Comparison of ENCODE assay signal across 18 cellular contexts in the genomic region with DNA sequence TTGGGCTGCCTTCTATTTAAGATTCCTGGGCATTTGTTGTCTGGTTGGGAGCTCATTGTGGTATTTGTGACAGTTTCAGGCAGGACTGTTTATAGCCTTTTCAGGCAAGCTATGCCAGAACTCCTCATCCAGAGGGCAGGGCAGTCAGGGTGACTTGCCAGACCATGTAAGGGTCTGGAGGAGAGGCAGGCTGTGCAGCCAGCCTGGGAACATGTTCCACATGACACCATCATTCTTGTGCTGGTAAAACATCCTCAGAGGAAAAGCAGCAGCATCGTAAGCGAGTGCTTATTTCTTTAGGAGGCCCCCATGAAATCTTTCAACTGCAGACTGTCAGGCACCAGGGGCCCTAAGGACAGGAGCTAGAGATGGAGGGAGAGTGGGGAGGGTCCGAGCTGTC. TPM values are rescaled to one million over a fixed set of nuclear protein-coding genes. Genes with fewer than 3 reads are reported as not detected.
A peak's percentile ranks its signal among the peaks of the same experiment; 100 is the strongest.
DNase-seq lines count a peak whose midpoint lies in the region; TF ChIP-seq lines count a peak whose summit lies in the region.
"Had no signal": no experiment of that assay in that cellular context is flagged by ENCODE, and none has a peak within 500 bp of the region (broad histone marks: within the 10 kb centered on the region; RNA-seq: fewer than 3 reads in every experiment).

No MANE protein-coding gene starts in this region.

- H3K27me3 ChIP-seq in muscle layer of duodenum (ENCODE audit: low read depth, low read length) (no peaks in the 10 kb centered on the region), transverse colon (no peaks in the 10 kb centered on the region)

- no peaks in the 10 kb centered on the region for H3K9me3 ChIP-seq in muscle layer of duodenum (ENCODE audit: control insufficient read depth in 1 of 2, low read length in 2 of 2)
- no peaks in the 10 kb centered on the region for H3K9me3 ChIP-seq in transverse colon

- 79 to 83% methylated on average over 3 of the region's 3 CpGs for WGBS in transverse colon (ENCODE audit: low coverage in 1 of 2), 2 donors

- H3K4me3 ChIP-seq in fibroblast of villous mesenchyme (ENCODE audit: low read depth, low read length) (no peak overlapping the region), muscle layer of duodenum (ENCODE audit: low read depth in 1 of 2, low read length in 2 of 2) (peak overlapping the region in 1 of 2 donors; percentile 6), transverse colon (no peak overlapping the region)

- H3K36me3 ChIP-seq in muscle layer of duodenum (ENCODE audit: control insufficient read depth in 1 of 2, insufficient read depth in 2 of 2, low read length in 2 of 2) (peaks cover 17 to 19% of the 10 kb centered on the region in 2 donors), transverse colon (peaks cover 0 to 14% (median 2%) of the 10 kb centered on the region in 4 donors)

- in situ Hi-C loops in transverse colon (cut with MboI; ENCODE audit: low pct_ligation_motif_present in 1 of 4, low pct_unique_long_range_greater_than_20kb in 1 of 4, low sequenced_read_pairs in 3 of 4) = loop anchor here in 1 of 4 donors (10.0 kb wide), 1 partner anchor 230 kb away; no protein-coding TSS in a partner anchor

- DNase-seq in amniotic epithelial cell (ENCODE audit: low read depth) = peak; percentile 10
- DNase-seq in fibroblast of villous mesenchyme (ENCODE audit: low read depth) = peak; percentile 12
- DNase-seq in transverse colon = peak; percentile 21
- no peak for DNase-seq in iPS-NIHi11 (ENCODE audit: low spot score)
- DNase-seq in HuH-7 (ENCODE audit: low spot score) = no peak
- DNase-seq in activated gamma-delta T cell treated with Interleukin-2 at 50 U/mL for 16 hours = no peak
- DNase-seq: activated CD8-positive, alpha-beta memory T cell treated with anti-CD3 and anti-CD28 coated beads, Interleukin-2, amount 50 U/mL, for 48 hours; activated naive CD4-positive, alpha-beta T cell treated with anti-CD3 and anti-CD28 coated beads, Interleukin-2, amount 10 ng/mL, durations not matched to agents 7 days and 5 days; glutamatergic neuron; GOT3; naive thymus-derived CD4-positive, alpha-beta T cell; NCI-H1092; NCI-H2227 treated with DMSO at 0.1 percent for 48 hours; retina; SHP77 treated with DMSO at 0.1 percent for 48 hours; stimulated activated CD4-positive, alpha-beta T cell treated with anti-CD3 and anti-CD28 coated beads, Interleukin-2, amount 100 ng/mL, for 48 hours; stimulated activated CD8-positive, alpha-beta memory T cell treated with anti-CD3 and anti-CD28 coated beads, Interleukin-4, amount 100 ng/mL, for 48 hours had no signal

- peak overlapping the region; percentile 86 for H3K27ac ChIP-seq in muscle layer of duodenum (ENCODE audit: low read length)
- peak overlapping the region; percentile 69 to 86 (median 81) for H3K27ac ChIP-seq in transverse colon

- H3K4me1 ChIP-seq in muscle layer of duodenum (ENCODE audit: control insufficient read depth in 1 of 2, insufficient read depth in 2 of 2, low read length in 2 of 2) (no peaks in the 10 kb centered on the region), transverse colon (peaks cover 4 to 16% (median 10%) of the 10 kb centered on the region in 4 donors)

- intact Hi-C loops in transverse colon (cut with DNase I; ENCODE audit: low total_unique reads) = no loop called here

- peak; percentile 24 for TF ChIP-seq EP300 in transverse colon (IDR thresholded peaks at IDR 0.05; ENCODE audit: low read depth)

- TF ChIP-seq POLR2A in transverse colon (IDR thresholded peaks at IDR 0.05) = no peak

- TF ChIP-seq CTCF in fibroblast of villous mesenchyme (IDR thresholded peaks at IDR 0.05; ENCODE audit: insufficient read depth, low read depth, low read length) (no peak), transverse colon (IDR thresholded peaks at IDR 0.05) (no peak)

RNA-seq across cellular contexts. Expression of a gene that starts 44.0 kb away (rescaled TPM):
- total RNA-seq in fibroblast of villous mesenchyme (8.2 and 13.2 TPM in 2 replicates), transverse colon (100 to 1,000 TPM in 3 of 4 donors, 10 to 100 TPM in 1; 92.2 to 308 (median 150) TPM)

RNA-seq across cellular contexts. Expression of a gene that starts 51.3 kb away (rescaled TPM):
- total RNA-seq in fibroblast of villous mesenchyme (107 and 154 TPM in 2 replicates), transverse colon (100 to 1,000 TPM in 3 of 4 donors, 10 to 100 TPM in 1; 98.7 to 130 (median 116) TPM)

Comparison
In these comparisons a context has a peak if more than half of its experiments do, and no peak if none do; other contexts are left out.
1. DNase-seq: peak in amniotic epithelial cell (single experiment), fibroblast of villous mesenchyme (single experiment) and transverse colon (single experiment); none in iPS-NIHi11 (single experiment), HuH-7 (single experiment) and activated gamma-delta T cell treated with Interleukin-2 at 50 U/mL for 16 hours (single experiment).